Comparison of ENCODE assay signal across 2 cellular contexts in the genomic region with DNA sequence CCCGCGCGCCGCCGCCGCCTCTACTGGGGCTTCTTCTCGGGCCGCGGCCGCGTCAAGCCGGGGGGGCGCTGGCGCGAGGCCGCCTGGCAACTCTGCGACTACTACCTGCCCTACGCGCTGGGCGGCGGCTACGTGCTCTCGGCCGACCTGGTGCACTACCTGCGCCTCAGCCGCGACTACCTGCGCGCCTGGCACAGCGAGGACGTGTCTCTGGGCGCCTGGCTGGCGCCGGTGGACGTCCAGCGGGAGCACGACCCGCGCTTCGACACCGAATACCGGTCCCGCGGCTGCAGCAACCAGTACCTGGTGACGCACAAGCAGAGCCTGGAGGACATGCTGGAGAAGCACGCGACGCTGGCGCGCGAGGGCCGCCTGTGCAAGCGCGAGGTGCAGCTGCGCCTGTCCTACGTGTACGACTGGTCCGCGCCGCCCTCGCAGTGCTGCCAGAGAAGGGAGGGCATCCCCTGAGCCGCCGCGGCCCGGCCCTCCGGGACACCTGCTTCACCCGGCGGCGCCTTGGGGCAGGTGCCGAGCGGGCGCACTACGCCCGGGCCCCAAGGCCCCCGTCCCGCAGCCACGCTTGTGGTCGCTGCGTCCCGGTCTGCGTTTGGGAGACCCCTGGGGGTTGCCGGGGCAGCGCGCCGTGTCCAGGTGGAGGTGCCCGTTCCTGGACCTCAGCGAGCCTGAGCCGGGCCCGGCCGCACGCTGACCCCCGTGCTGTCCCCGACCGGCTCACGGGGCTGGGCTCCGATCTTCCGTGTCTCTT.
TF ChIP-seq lines count a peak whose summit lies in the region.

No MANE protein-coding gene starts in this region.

TF ChIP-seq in SK-N-SH, 30 proteins besides CTCF, POLR2A, EP300 and RAD21 (continued from another document):
- no peak for TF ChIP-seq MEF2A (IDR thresholded peaks at IDR 0.05; ENCODE audit: borderline replicate concordance, low read depth)
- TF ChIP-seq, protein P1, sequence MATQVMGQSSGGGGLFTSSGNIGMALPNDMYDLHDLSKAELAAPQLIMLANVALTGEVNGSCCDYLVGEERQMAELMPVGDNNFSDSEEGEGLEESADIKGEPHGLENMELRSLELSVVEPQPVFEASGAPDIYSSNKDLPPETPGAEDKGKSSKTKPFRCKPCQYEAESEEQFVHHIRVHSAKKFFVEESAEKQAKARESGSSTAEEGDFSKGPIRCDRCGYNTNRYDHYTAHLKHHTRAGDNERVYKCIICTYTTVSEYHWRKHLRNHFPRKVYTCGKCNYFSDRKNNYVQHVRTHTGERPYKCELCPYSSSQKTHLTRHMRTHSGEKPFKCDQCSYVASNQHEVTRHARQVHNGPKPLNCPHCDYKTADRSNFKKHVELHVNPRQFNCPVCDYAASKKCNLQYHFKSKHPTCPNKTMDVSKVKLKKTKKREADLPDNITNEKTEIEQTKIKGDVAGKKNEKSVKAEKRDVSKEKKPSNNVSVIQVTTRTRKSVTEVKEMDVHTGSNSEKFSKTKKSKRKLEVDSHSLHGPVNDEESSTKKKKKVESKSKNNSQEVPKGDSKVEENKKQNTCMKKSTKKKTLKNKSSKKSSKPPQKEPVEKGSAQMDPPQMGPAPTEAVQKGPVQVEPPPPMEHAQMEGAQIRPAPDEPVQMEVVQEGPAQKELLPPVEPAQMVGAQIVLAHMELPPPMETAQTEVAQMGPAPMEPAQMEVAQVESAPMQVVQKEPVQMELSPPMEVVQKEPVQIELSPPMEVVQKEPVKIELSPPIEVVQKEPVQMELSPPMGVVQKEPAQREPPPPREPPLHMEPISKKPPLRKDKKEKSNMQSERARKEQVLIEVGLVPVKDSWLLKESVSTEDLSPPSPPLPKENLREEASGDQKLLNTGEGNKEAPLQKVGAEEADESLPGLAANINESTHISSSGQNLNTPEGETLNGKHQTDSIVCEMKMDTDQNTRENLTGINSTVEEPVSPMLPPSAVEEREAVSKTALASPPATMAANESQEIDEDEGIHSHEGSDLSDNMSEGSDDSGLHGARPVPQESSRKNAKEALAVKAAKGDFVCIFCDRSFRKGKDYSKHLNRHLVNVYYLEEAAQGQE (IDR thresholded peaks at IDR 0.05; ENCODE audit: low read depth, low read length), result no peak
- TF ChIP-seq, protein P2, sequence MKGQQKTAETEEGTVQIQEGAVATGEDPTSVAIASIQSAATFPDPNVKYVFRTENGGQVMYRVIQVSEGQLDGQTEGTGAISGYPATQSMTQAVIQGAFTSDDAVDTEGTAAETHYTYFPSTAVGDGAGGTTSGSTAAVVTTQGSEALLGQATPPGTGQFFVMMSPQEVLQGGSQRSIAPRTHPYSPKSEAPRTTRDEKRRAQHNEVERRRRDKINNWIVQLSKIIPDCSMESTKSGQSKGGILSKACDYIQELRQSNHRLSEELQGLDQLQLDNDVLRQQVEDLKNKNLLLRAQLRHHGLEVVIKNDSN (IDR thresholded peaks at IDR 0.05; ENCODE audit: borderline replicate concordance, low read depth), result no peak
- TF ChIP-seq YY1 (IDR thresholded peaks at IDR 0.05; ENCODE audit: low read depth), result no peak
- TF ChIP-seq MXI1 (IDR thresholded peaks at IDR 0.05; ENCODE audit: low read depth, low read length), result no peak
- no peak for TF ChIP-seq EZH2phosphoT487 (IDR thresholded peaks at IDR 0.05; ENCODE audit: borderline replicate concordance, low read depth)
- TF ChIP-seq CHD2 (IDR thresholded peaks at IDR 0.05; ENCODE audit: low read length, partially characterized antibody), result no peak

TF ChIP-seq in SK-N-SH treated with all-trans-retinoic acid at 6 μM for 48 hours, 23 proteins besides CTCF, POLR2A, EP300 and RAD21 (continued from another document):
- TF ChIP-seq, protein P3, sequence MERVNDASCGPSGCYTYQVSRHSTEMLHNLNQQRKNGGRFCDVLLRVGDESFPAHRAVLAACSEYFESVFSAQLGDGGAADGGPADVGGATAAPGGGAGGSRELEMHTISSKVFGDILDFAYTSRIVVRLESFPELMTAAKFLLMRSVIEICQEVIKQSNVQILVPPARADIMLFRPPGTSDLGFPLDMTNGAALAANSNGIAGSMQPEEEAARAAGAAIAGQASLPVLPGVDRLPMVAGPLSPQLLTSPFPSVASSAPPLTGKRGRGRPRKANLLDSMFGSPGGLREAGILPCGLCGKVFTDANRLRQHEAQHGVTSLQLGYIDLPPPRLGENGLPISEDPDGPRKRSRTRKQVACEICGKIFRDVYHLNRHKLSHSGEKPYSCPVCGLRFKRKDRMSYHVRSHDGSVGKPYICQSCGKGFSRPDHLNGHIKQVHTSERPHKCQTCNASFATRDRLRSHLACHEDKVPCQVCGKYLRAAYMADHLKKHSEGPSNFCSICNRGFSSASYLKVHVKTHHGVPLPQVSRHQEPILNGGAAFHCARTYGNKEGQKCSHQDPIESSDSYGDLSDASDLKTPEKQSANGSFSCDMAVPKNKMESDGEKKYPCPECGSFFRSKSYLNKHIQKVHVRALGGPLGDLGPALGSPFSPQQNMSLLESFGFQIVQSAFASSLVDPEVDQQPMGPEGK (CRISPR knock-in tag; IDR thresholded peaks at IDR 0.05; ENCODE audit: borderline replicate concordance), result no peak
- TF ChIP-seq TOX (CRISPR knock-in tag; IDR thresholded peaks at IDR 0.05; ENCODE audit: borderline replicate concordance) (no peak), BACH2 (CRISPR knock-in tag; IDR thresholded peaks at IDR 0.05; ENCODE audit: borderline replicate concordance) (no peak), ZNF70 (CRISPR knock-in tag; IDR thresholded peaks at IDR 0.05) (no peak), SNAI2 (CRISPR knock-in tag; IDR thresholded peaks at IDR 0.05) (no peak), PPARA (CRISPR knock-in tag; IDR thresholded peaks at IDR 0.05; ENCODE audit: borderline replicate concordance) (no peak), CSDC2 (CRISPR knock-in tag; IDR thresholded peaks at IDR 0.05) (no peak), ZNF565 (CRISPR knock-in tag; conservative IDR thresholded peaks at IDR 0.05; ENCODE audit: low read depth) (no peak), GLIS3 (CRISPR knock-in tag; IDR thresholded peaks at IDR 0.05) (no peak), ZFP3 (CRISPR knock-in tag; IDR thresholded peaks at IDR 0.05) (no peak), ZNF8 (CRISPR knock-in tag; IDR thresholded peaks at IDR 0.05) (no peak), ZFP30 (CRISPR knock-in tag; IDR thresholded peaks at IDR 0.05) (no peak), RARB (CRISPR knock-in tag; IDR thresholded peaks at IDR 0.05) (no peak), ARNTL (CRISPR knock-in tag; IDR thresholded peaks at IDR 0.05; ENCODE audit: borderline replicate concordance, low read depth) (no peak)
- TF ChIP-seq, protein P4, sequence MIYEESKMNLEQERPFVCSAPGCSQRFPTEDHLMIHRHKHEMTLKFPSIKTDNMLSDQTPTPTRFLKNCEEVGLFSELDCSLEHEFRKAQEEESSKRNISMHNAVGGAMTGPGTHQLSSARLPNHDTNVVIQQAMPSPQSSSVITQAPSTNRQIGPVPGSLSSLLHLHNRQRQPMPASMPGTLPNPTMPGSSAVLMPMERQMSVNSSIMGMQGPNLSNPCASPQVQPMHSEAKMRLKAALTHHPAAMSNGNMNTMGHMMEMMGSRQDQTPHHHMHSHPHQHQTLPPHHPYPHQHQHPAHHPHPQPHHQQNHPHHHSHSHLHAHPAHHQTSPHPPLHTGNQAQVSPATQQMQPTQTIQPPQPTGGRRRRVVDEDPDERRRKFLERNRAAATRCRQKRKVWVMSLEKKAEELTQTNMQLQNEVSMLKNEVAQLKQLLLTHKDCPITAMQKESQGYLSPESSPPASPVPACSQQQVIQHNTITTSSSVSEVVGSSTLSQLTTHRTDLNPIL (CRISPR knock-in tag; IDR thresholded peaks at IDR 0.05; ENCODE audit: low read depth), result no peak
- TF ChIP-seq, protein P5, sequence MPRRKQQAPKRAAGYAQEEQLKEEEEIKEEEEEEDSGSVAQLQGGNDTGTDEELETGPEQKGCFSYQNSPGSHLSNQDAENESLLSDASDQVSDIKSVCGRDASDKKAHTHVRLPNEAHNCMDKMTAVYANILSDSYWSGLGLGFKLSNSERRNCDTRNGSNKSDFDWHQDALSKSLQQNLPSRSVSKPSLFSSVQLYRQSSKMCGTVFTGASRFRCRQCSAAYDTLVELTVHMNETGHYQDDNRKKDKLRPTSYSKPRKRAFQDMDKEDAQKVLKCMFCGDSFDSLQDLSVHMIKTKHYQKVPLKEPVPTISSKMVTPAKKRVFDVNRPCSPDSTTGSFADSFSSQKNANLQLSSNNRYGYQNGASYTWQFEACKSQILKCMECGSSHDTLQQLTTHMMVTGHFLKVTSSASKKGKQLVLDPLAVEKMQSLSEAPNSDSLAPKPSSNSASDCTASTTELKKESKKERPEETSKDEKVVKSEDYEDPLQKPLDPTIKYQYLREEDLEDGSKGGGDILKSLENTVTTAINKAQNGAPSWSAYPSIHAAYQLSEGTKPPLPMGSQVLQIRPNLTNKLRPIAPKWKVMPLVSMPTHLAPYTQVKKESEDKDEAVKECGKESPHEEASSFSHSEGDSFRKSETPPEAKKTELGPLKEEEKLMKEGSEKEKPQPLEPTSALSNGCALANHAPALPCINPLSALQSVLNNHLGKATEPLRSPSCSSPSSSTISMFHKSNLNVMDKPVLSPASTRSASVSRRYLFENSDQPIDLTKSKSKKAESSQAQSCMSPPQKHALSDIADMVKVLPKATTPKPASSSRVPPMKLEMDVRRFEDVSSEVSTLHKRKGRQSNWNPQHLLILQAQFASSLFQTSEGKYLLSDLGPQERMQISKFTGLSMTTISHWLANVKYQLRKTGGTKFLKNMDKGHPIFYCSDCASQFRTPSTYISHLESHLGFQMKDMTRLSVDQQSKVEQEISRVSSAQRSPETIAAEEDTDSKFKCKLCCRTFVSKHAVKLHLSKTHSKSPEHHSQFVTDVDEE (CRISPR knock-in tag; IDR thresholded peaks at IDR 0.05), result no peak
- TF ChIP-seq, protein P6, sequence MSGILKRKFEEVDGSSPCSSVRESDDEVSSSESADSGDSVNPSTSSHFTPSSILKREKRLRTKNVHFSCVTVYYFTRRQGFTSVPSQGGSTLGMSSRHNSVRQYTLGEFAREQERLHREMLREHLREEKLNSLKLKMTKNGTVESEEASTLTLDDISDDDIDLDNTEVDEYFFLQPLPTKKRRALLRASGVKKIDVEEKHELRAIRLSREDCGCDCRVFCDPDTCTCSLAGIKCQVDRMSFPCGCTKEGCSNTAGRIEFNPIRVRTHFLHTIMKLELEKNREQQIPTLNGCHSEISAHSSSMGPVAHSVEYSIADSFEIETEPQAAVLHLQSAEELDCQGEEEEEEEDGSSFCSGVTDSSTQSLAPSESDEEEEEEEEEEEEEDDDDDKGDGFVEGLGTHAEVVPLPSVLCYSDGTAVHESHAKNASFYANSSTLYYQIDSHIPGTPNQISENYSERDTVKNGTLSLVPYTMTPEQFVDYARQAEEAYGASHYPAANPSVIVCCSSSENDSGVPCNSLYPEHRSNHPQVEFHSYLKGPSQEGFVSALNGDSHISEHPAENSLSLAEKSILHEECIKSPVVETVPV (CRISPR knock-in tag; IDR thresholded peaks at IDR 0.05), result no peak
